In the genomic region with DNA sequence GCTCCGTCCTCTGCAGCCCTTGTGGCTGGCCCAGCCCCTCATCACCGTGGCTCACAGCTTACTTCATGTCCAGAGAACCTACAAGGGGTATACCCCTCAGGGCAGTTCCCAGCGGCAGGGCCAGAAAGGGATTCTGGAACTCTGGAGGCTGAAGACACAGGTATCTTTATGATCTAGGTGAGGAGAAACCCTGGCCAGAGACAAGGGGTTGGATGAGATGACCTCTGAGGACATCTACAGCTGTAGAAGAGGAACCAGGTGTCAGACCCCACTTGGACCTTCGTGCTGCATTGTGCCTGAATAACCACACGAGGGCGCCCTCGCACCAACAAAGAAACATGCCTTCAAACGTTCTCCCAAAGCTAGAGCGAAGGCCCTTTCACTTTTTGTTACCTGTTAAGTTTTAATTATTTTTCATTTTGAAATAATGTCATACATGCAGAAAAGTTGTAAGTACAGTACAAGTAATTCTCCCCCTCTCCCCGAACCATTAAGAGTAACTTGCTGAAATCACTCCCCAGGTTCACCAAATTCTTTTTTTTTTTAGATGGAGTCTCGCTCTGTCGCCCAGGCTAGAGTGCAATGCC, we compare ENCODE assay signal across 8 cellular contexts.
DNase-seq lines count a peak whose midpoint lies in the region; ATAC-seq, FAIRE-seq and TF ChIP-seq lines count a peak whose summit lies in the region.

No MANE protein-coding gene starts in this region.

- ATAC-seq in right lobe of liver, result peak; percentile 87 to 94 (median 90)
- ATAC-seq in GM21526 (IDR thresholded peaks at IDR 0.05; ENCODE audit: low FRiP score, unreplicated experiment), result no peak

- no peak overlapping the region for H3K27ac ChIP-seq in colonic mucosa
- no peak overlapping the region for H3K27ac ChIP-seq in right lobe of liver

- no peaks in the 10 kb centered on the region for H3K4me1 ChIP-seq in colonic mucosa
- no peaks in the 10 kb centered on the region for H3K4me1 ChIP-seq in right lobe of liver

- H3K4me3 ChIP-seq in colonic mucosa, result no peak overlapping the region
- peak overlapping the region in 1 of 3 donors; percentile 5 for H3K4me3 ChIP-seq in right lobe of liver

- peak; percentile 90 for FAIRE-seq in A204.1 (lab: Jason Lieb, UNC)

- H3K9me3 ChIP-seq in colonic mucosa (no peaks in the 10 kb centered on the region), right lobe of liver (no peaks in the 10 kb centered on the region)

- no peak overlapping the region for H3K9ac ChIP-seq in colonic mucosa (ENCODE audit: low read depth in 2 of 2, low read length in 2 of 2)

- TF ChIP-seq POLR2A in right lobe of liver (IDR thresholded peaks at IDR 0.05), result no peak

- H3K27me3 ChIP-seq in colonic mucosa, result no peaks in the 10 kb centered on the region
- no peaks in the 10 kb centered on the region for H3K27me3 ChIP-seq in right lobe of liver

- in situ Hi-C loops in GM13977 (cut with MboI; ENCODE audit: low pct_unique_long_range_greater_than_20kb, low sequenced_read_pairs, unreplicated experiment), result loop anchor here (5.0 to 25.0 kb wide), 3 partner anchors 356 to 888 kb away; no protein-coding TSS in a partner anchor

- DNase-seq in GM13977 (ENCODE audit: low spot score) (peak; percentile 85), NCI-H345 treated with DMSO at 0.1 percent for 48 hours (lab: John Stamatoyannopoulos, UW; ENCODE audit: unreplicated experiment) (peak; percentile 43), colonic mucosa (peak; percentile 73), right lobe of liver (peak; percentile 60 to 72 (median 68))
- peak; percentile 65 to 78 for DNase-seq in activated CD4-positive, alpha-beta T cell treated with anti-CD3 and anti-CD28 coated beads for 4 hours
- peak; percentile 15 for DNase-seq in stimulated activated CD8-positive, alpha-beta memory T cell treated with anti-CD3 and anti-CD28 coated beads, Interleukin-12 subunit alpha, Interleukin-12 subunit beta, amount 100 ng/mL, for 24 hours (ENCODE audit: extremely low read depth)

- intact Hi-C loops in colonic mucosa (cut with DNase I) (loop anchor here (5.0 to 10.0 kb wide), 2 partner anchors 108 to 486 kb away; no protein-coding TSS in a partner anchor), right lobe of liver (cut with DNase I) (loop anchor here in 1 of 2 donors (5.0 to 10.0 kb wide), 2 partner anchors 358 to 486 kb away; no protein-coding TSS in a partner anchor)

- H3K36me3 ChIP-seq in colonic mucosa (no peaks in the 10 kb centered on the region), right lobe of liver (no peaks in the 10 kb centered on the region)

- TF ChIP-seq CTCF in GM13977 (IDR thresholded peaks at IDR 0.05; ENCODE audit: extremely low read depth, insufficient read depth, missing control alignments) (peak; percentile 94), colonic mucosa (IDR thresholded peaks at IDR 0.05) (peak; percentile 87), right lobe of liver (IDR thresholded peaks at IDR 0.05) (peak; percentile 95 to 97 (median 96))

- WGBS in right lobe of liver (ENCODE audit: insufficient coverage, low coverage, low lambda C conversion rate, missing lambda C conversion rate), result 18% methylated on average over 11 of the region's 12 CpGs

Comparison
In these comparisons a context has a peak if more than half of its experiments do, and no peak if none do; other contexts are left out.
1. DNase-seq: peak in every context shown above with its lines; median percentile 85 in GM13977; 73 in colonic mucosa; 72 in activated CD4-positive, alpha-beta T cell treated with anti-CD3 and anti-CD28 coated beads for 4 hours; 68 in right lobe of liver; 43 in NCI-H345 treated with DMSO at 0.1 percent for 48 hours; 15 in stimulated activated CD8-positive, alpha-beta memory T cell treated with anti-CD3 and anti-CD28 coated beads, Interleukin-12 subunit alpha, Interleukin-12 subunit beta, amount 100 ng/mL, for 24 hours.